26 cellular contexts compared by ENCODE assay signal in the genomic region with DNA sequence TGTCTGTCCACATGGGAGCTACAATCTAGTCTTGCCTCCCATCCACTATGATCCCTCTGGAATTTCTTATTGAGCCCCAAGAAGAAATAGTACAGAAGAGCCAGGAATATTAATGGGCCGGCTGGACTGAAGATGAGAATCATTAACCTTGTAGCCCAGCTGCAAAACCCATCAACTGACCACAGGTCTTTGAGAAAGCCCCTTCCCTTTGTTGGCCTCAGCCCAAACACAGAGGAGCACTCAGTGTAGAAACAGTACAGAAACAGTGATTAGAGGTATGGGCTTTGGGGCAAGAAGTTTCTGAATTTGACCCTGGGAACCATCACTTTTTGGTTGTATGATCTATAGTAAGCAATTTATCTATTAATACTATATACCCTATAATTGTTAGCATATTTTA.
"Had no signal": no experiment of that assay in that cellular context is flagged by ENCODE, and none has a peak within 500 bp of the region (broad histone marks: within the 10 kb centered on the region; RNA-seq: fewer than 3 reads in every experiment).

No MANE protein-coding gene starts in this region.

- H3K4me1 ChIP-seq: adrenal gland, ascending aorta, heart left ventricle had no signal

- H3K27me3 ChIP-seq: ascending aorta, brain microvascular endothelial cell, heart left ventricle had no signal

- H3K27ac ChIP-seq: adrenal gland, ascending aorta, brain microvascular endothelial cell, coronary artery, dorsolateral prefrontal cortex, heart left ventricle had no signal

- H3K36me3 ChIP-seq: adrenal gland, brain microvascular endothelial cell had no signal

- H3K9me3 ChIP-seq: adrenal gland, ascending aorta, heart left ventricle had no signal

- DNase-seq: activated CD4-positive, alpha-beta memory T cell treated with anti-CD3 and anti-CD28 coated beads for 36 hours; activated CD4-positive, alpha-beta T cell treated with anti-CD3 and anti-CD28 coated beads for 36 hours; activated CD4-positive, alpha-beta T cell treated with anti-CD3 and anti-CD28 coated beads, Interleukin-2, amount 10 ng/mL, durations not matched to agents 24 days and 14 days; activated CD4-positive, CD25-positive, alpha-beta regulatory T cell; activated CD4-positive, CD25-positive, alpha-beta regulatory T cell treated with anti-CD3 and anti-CD28 coated beads, Interleukin-2, amount 50 U/mL, for 72 hours; activated CD8-positive, alpha-beta memory T cell treated with anti-CD3 and anti-CD28 coated beads, Interleukin-2, amount 10 ng/mL, durations not matched to agents 7 days and 5 days; activated CD8-positive, alpha-beta memory T cell treated with anti-CD3 and anti-CD28 coated beads, Interleukin-2, amount 50 U/mL, for 4 hours; activated CD8-positive, alpha-beta T cell treated with anti-CD3 and anti-CD28 coated beads, Interleukin-2, amount 10 ng/mL, durations not matched to agents 7 days and 5 days; activated effector memory CD4-positive, alpha-beta T cell treated with anti-CD3 and anti-CD28 coated beads, Interleukin-2, amount 50 U/mL, for 16 hours; activated naive CD4-positive, alpha-beta T cell treated with anti-CD3 and anti-CD28 coated beads for 36 hours; activated naive CD8-positive, alpha-beta T cell treated with anti-CD3 and anti-CD28 coated beads for 36 hours; activated naive CD8-positive, alpha-beta T cell treated with anti-CD3 and anti-CD28 coated beads, Interleukin-2, amount 50 U/mL, for 24 hours; activated T-cell treated with anti-CD3 and anti-CD28 coated beads, Interleukin-2, amount 50 U/mL, for 1 hour; activated T-cell treated with anti-CD3 and anti-CD28 coated beads, Interleukin-2, amount 50 U/mL, for 48 hours; adrenal gland; amygdala; brain microvascular endothelial cell; dorsolateral prefrontal cortex; effector memory CD4-positive, alpha-beta T cell; endodermal cell; glutamatergic neuron; heart left ventricle; hypothalamus had no signal

- ATAC-seq: activated CD4-positive, alpha-beta T cell treated with anti-CD3 and anti-CD28 coated beads for 36 hours; activated CD8-positive, alpha-beta memory T cell treated with anti-CD3 and anti-CD28 coated beads, Interleukin-2, amount 10 ng/mL, durations not matched to agents 7 days and 5 days; activated CD8-positive, alpha-beta T cell treated with anti-CD3 and anti-CD28 coated beads, Interleukin-2, amount 10 ng/mL, durations not matched to agents 7 days and 5 days; activated naive CD8-positive, alpha-beta T cell treated with anti-CD3 and anti-CD28 coated beads, Interleukin-2, amount 50 U/mL, for 24 hours; esophagus mucosa; heart left ventricle had no signal

- H3K4me3 ChIP-seq: adrenal gland, ascending aorta, coronary artery, dorsolateral prefrontal cortex, heart left ventricle had no signal
